ENCODE assay signal across 1 cellular context in the genomic region with DNA sequence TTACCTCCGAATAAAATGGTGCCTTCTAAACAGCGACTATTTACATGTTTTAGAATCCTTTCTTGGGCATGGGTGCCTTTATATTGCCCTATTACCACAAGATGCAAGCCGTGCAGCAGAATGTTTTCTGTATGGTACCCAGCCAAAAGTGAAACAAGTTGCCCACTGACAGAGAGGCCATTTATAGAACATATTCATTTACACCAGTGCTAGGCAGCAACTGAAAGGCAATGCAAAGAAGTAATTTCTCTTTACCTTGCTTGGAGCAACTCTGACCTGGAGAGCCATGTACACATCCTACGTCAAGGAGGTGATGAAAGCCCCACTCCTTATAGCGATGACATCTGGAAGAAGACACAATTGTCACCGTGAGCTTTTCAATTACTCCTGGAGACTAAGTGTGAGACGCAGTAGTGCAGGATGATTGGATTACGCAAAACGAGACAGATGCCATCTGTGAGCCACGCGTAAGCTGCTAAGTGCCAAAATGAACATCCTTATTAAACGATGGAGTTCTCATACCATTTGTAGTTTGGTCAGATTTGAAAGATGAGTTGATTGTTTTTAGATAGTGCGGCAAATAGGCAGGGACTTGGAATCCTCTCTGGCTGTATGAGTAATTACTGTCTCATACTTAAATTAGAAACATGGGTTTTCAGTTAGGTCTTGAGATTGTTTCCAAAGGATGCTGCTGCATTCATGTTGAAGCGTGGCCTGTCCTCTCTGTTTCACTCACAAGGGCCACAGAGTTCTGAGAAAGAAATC.
TF ChIP-seq lines count a peak whose summit lies in the region.

A gene with protein sequence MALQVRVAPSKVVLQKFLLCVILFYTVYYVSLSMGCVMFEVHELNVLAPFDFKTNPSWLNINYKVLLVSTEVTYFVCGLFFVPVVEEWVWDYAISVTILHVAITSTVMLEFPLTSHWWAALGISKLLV (minus strand): TSS at position 415 of the 765 bp plus-strand sequence. CDS start 127 bp downstream, at position 288.

TF ChIP-seq in HEK293T, 16 proteins besides CTCF, POLR2A, EP300 and RAD21:
- TF ChIP-seq HDGF (IDR thresholded peaks at IDR 0.05; ENCODE audit: borderline replicate concordance) = no peak
- TF ChIP-seq L3MBTL2 (conservative IDR thresholded peaks at IDR 0.05) = no peak
- no peak for TF ChIP-seq PKNOX1 (IDR thresholded peaks at IDR 0.05)
- no peak for TF ChIP-seq ZNF384 (IDR thresholded peaks at IDR 0.05)
- no peak for TF ChIP-seq BHLHE40 (IDR thresholded peaks at IDR 0.05; ENCODE audit: borderline replicate concordance)
- no peak for TF ChIP-seq ELF4 (IDR thresholded peaks at IDR 0.05)
- TF ChIP-seq SP1 (IDR thresholded peaks at IDR 0.05) = no peak
- no peak for TF ChIP-seq CTBP1 (IDR thresholded peaks at IDR 0.05; ENCODE audit: borderline replicate concordance)
- no peak for TF ChIP-seq TARDBP (IDR thresholded peaks at IDR 0.05)
- TF ChIP-seq ARNT (IDR thresholded peaks at IDR 0.05) = no peak
- TF ChIP-seq FOXK2 (IDR thresholded peaks at IDR 0.05) = no peak
- no peak for TF ChIP-seq FOXM1 (IDR thresholded peaks at IDR 0.05; ENCODE audit: borderline replicate concordance)
- TF ChIP-seq NFRKB (IDR thresholded peaks at IDR 0.05) = no peak
- no peak for TF ChIP-seq SUZ12 (IDR thresholded peaks at IDR 0.05)
- no peak for TF ChIP-seq LEF1 (IDR thresholded peaks at IDR 0.05; ENCODE audit: borderline replicate concordance)
- TF ChIP-seq FOXA1 (IDR thresholded peaks at IDR 0.05) = no peak
TF ChIP-seq in HEK293T: peak in this region for 0.
